ENCODE assay signal across 16 cellular contexts in genomic region chr1:42947965-42948732, GRCh38. TPM values are rescaled to one million over a fixed set of nuclear protein-coding genes. Genes with fewer than 3 reads are reported as not detected.
DNase-seq lines count a peak whose midpoint lies in the region; ATAC-seq and TF ChIP-seq lines count a peak whose summit lies in the region.
"Had no signal": no experiment of that assay in that cellular context is flagged by ENCODE, and none has a peak within 500 bp of the region (broad histone marks: within the 10 kb centered on the region; RNA-seq: fewer than 3 reads in every experiment).

No MANE protein-coding gene starts in this region.

- no peak overlapping the region for H3K4me2 ChIP-seq in mesenchymal stem cell (ENCODE audit: low read length, poor library complexity, severe bottlenecking)

- H2BK12ac ChIP-seq in mesenchymal stem cell (ENCODE audit: low read length in 2 of 2), result peak overlapping the region; percentile 2 to 59

- peaks cover 76% of the 10 kb centered on the region for H3K36me3 Mint-ChIP-seq in activated CD4-positive, alpha-beta memory T cell treated with anti-CD3 and anti-CD28 coated beads, Interleukin-2, amount 10 ng/mL, durations not matched to agents 7 days and 5 days (ENCODE audit: low read depth)

- H3K36me3 ChIP-seq in left ventricle myocardium inferior (no peaks in the 10 kb centered on the region), right atrium auricular region (no peaks in the 10 kb centered on the region), mesenchymal stem cell (ENCODE audit: control insufficient read depth in 1 of 2, insufficient read depth in 2 of 2, low read depth in 1 of 2, low read length in 2 of 2) (peaks cover 0 to 51% of the 10 kb centered on the region in 2 experiments)
- H3K36me3 ChIP-seq: left lung, transverse colon had no signal

- ATAC-seq in HG03442 (IDR thresholded peaks at IDR 0.05; ENCODE audit: unreplicated experiment) (no peak), GM18909 (IDR thresholded peaks at IDR 0.05; ENCODE audit: poor library complexity, unreplicated experiment) (no peak)
- ATAC-seq: gastroesophageal sphincter had no signal

- H3K27me3 Mint-ChIP-seq in activated CD4-positive, alpha-beta memory T cell treated with anti-CD3 and anti-CD28 coated beads, Interleukin-2, amount 10 ng/mL, durations not matched to agents 7 days and 5 days, result no peaks in the 10 kb centered on the region
- H3K27me3 Mint-ChIP-seq: CD4-positive, CD25-positive, alpha-beta regulatory T cell had no signal

- H3K27me3 ChIP-seq in left ventricle myocardium inferior (ENCODE audit: low read depth) (no peaks in the 10 kb centered on the region), right atrium auricular region (no peaks in the 10 kb centered on the region), mesenchymal stem cell (ENCODE audit: control insufficient read depth in 1 of 2, insufficient read depth in 1 of 2, low read length in 2 of 2) (no peaks in the 10 kb centered on the region)
- H3K27me3 ChIP-seq: gastroesophageal sphincter, left lung, transverse colon had no signal

- H2BK15ac ChIP-seq in mesenchymal stem cell (ENCODE audit: low read depth, poor library complexity, severe bottlenecking), result no peak overlapping the region

- 88% methylated on average over 11 of the region's 13 CpGs for WGBS in mesenchymal stem cell

- H3K4ac ChIP-seq in mesenchymal stem cell (ENCODE audit: low read depth in 1 of 2, low read length in 2 of 2), result no peak overlapping the region

- no peak overlapping the region for H2AFZ ChIP-seq in mesenchymal stem cell (ENCODE audit: low read depth, low read length)

- POLR2A ChIA-PET in activated CD4-positive, alpha-beta memory T cell treated with anti-CD3 and anti-CD28 coated beads, Interleukin-2, amount 10 ng/mL, durations not matched to agents 7 days and 5 days (lab: Charles Lee), result interaction anchor here (2.0 to 17.7 kb wide), 5 partner anchors 6 to 23 kb away, joined by 6 to 387 read pairs (median 51); partner anchors contain the start of gene SLC2A1

- no peak for TF ChIP-seq CTCF in left ventricle myocardium inferior (IDR thresholded peaks at IDR 0.05; ENCODE audit: borderline replicate concordance)
- TF ChIP-seq CTCF in right atrium auricular region (IDR thresholded peaks at IDR 0.05), result no peak

- H3K4me3 Mint-ChIP-seq in activated CD4-positive, alpha-beta memory T cell treated with anti-CD3 and anti-CD28 coated beads, Interleukin-2, amount 10 ng/mL, durations not matched to agents 7 days and 5 days, result no peak overlapping the region

- no peak overlapping the region for H3K23ac ChIP-seq in mesenchymal stem cell (ENCODE audit: low read length in 2 of 2)

- H3K9me3 Mint-ChIP-seq in activated CD4-positive, alpha-beta memory T cell treated with anti-CD3 and anti-CD28 coated beads, Interleukin-2, amount 10 ng/mL, durations not matched to agents 7 days and 5 days, result no peaks in the 10 kb centered on the region
- H3K9me3 Mint-ChIP-seq: CD4-positive, CD25-positive, alpha-beta regulatory T cell had no signal

- H3K4me3 ChIP-seq in left ventricle myocardium inferior (no peak overlapping the region), right atrium auricular region (no peak overlapping the region), mesenchymal stem cell (ENCODE audit: insufficient read depth in 1 of 2, low read depth in 1 of 2, low read length in 2 of 2) (no peak overlapping the region)
- H3K4me3 ChIP-seq: gastroesophageal sphincter, left lung, transverse colon had no signal

- CTCF ChIA-PET in activated CD4-positive, alpha-beta memory T cell treated with anti-CD3 and anti-CD28 coated beads, Interleukin-2, amount 10 ng/mL, durations not matched to agents 7 days and 5 days (lab: Charles Lee), result interaction anchor here (0.9 to 1.6 kb wide), 3 partner anchors 14 to 35 kb away, joined by 3 to 6 read pairs (median 4); no protein-coding TSS in a partner anchor

- peak overlapping the region in 1 of 2 experiments; percentile 75 for H3K18ac ChIP-seq in mesenchymal stem cell (ENCODE audit: low read depth in 1 of 2, low read length in 2 of 2)

- H2BK120ac ChIP-seq in mesenchymal stem cell (ENCODE audit: low read depth, low read length), result no peak overlapping the region

- peak overlapping the region; percentile 86 for H3K27ac ChIP-seq in left ventricle myocardium inferior (replicated peaks)
- H3K27ac ChIP-seq in right atrium auricular region, result no peak overlapping the region
- no peak overlapping the region for H3K27ac ChIP-seq in mesenchymal stem cell (ENCODE audit: low read length, poor library complexity, severe bottlenecking)
- H3K27ac ChIP-seq: left lung had no signal

- peaks cover 2% of the 10 kb centered on the region for H3K79me1 ChIP-seq in mesenchymal stem cell (replicated peaks; ENCODE audit: low read length, poor library complexity, severe bottlenecking)

- no peak overlapping the region for H3K9ac ChIP-seq in mesenchymal stem cell (ENCODE audit: low read length)

- peak overlapping the region in 1 of 2 experiments; percentile 83 for H3K14ac ChIP-seq in mesenchymal stem cell (ENCODE audit: low read length in 2 of 2)

- DNase-seq in left ventricle myocardium inferior (no peak), right atrium auricular region (ENCODE audit: low spot score) (no peak), mesenchymal stem cell (no peak), GF-D8 (lab: John Stamatoyannopoulos, UW) (no peak)
- DNase-seq in activated CD4-positive, alpha-beta memory T cell treated with anti-CD3 and anti-CD28 coated beads, Interleukin-2, amount 10 ng/mL, durations not matched to agents 7 days and 5 days, result no peak
- DNase-seq in stimulated activated CD8-positive, alpha-beta memory T cell treated with anti-CD3 and anti-CD28 coated beads, Interleukin-4, amount 100 ng/mL, for 48 hours, result no peak
- DNase-seq: CD4-positive, CD25-positive, alpha-beta regulatory T cell; cortex of kidney; GOT3; NCI-H2107; OCI-M1; transverse colon had no signal

- H2AK5ac ChIP-seq in mesenchymal stem cell (ENCODE audit: low read length, severe bottlenecking), result peak overlapping the region; percentile 33

- no peaks in the 10 kb centered on the region for H3K9me3 ChIP-seq in left ventricle myocardium inferior (replicated peaks)
- H3K9me3 ChIP-seq in right atrium auricular region, result no peaks in the 10 kb centered on the region
- H3K9me3 ChIP-seq in mesenchymal stem cell (ENCODE audit: control insufficient read depth, low read length), result no peaks in the 10 kb centered on the region
- H3K9me3 ChIP-seq: gastroesophageal sphincter, left lung, transverse colon had no signal

- H4K91ac ChIP-seq in mesenchymal stem cell (ENCODE audit: low read length), result peak overlapping the region; percentile 47

- H3K27ac Mint-ChIP-seq in activated CD4-positive, alpha-beta memory T cell treated with anti-CD3 and anti-CD28 coated beads, Interleukin-2, amount 10 ng/mL, durations not matched to agents 7 days and 5 days, result peak overlapping the region; percentile 94

- H4K8ac ChIP-seq in mesenchymal stem cell (ENCODE audit: low read length), result peak overlapping the region; percentile 3

- H3K4me1 ChIP-seq in left ventricle myocardium inferior (peaks cover 90% of the 10 kb centered on the region), right atrium auricular region (peaks cover 0 to 70% of the 10 kb centered on the region in 2 donors), mesenchymal stem cell (ENCODE audit: control insufficient read depth, insufficient read depth, low read depth, low read length) (peaks cover 64% of the 10 kb centered on the region)

- H3K4me1 Mint-ChIP-seq in activated CD4-positive, alpha-beta memory T cell treated with anti-CD3 and anti-CD28 coated beads, Interleukin-2, amount 10 ng/mL, durations not matched to agents 7 days and 5 days, result peaks cover 97% of the 10 kb centered on the region

- intact Hi-C loops in left ventricle myocardium inferior (cut with micrococcal nuclease), result no loop called here

- H2BK5ac ChIP-seq in mesenchymal stem cell (ENCODE audit: low read depth, low read length, poor library complexity, severe bottlenecking), result no peak overlapping the region

RNA-seq across cellular contexts. Expression of gene SLC2A1, which starts 10.5 kb away (rescaled TPM):
- total RNA-seq in left ventricle myocardium inferior, result 54.9 TPM
- total RNA-seq in right atrium auricular region, result 10 to 100 TPM; 25.0 to 51.5 TPM
- total RNA-seq in activated CD4-positive, alpha-beta memory T cell treated with anti-CD3 and anti-CD28 coated beads, Interleukin-2, amount 10 ng/mL, durations not matched to agents 7 days and 5 days, result 100 to 1,000 TPM; 153 TPM
- 64.6 TPM for polyA plus RNA-seq in mesenchymal stem cell (2013, experiment 1 of 2)
- polyA plus RNA-seq in mesenchymal stem cell (2013, experiment 2 of 2), result 64.8 TPM
